Comparison of ENCODE assay signal across 17 cellular contexts in genomic region chr22:28044546-28045173, GRCh38.
DNase-seq lines count a peak whose midpoint lies in the region; FAIRE-seq and TF ChIP-seq lines count a peak whose summit lies in the region.
"Had no signal": no experiment of that assay in that cellular context is flagged by ENCODE, and none has a peak within 500 bp of the region (broad histone marks: within the 10 kb centered on the region; RNA-seq: fewer than 3 reads in every experiment).

No MANE protein-coding gene starts in this region.

- H3K4ac ChIP-seq in mesenchymal stem cell (ENCODE audit: low read depth in 1 of 2, low read length in 2 of 2) = no peak overlapping the region

- H3K4me2 ChIP-seq in mesenchymal stem cell (ENCODE audit: low read length, poor library complexity, severe bottlenecking) = no peak overlapping the region

- TF ChIP-seq POLR2A in GM12892 (IDR thresholded peaks at IDR 0.05; ENCODE audit: low read depth, low read length) = no peak

- H2BK120ac ChIP-seq in mesenchymal stem cell (ENCODE audit: low read depth, low read length) = no peak overlapping the region

- no peaks in the 10 kb centered on the region for H3K9me3 ChIP-seq in mesenchymal stem cell (ENCODE audit: control insufficient read depth, low read length)

- no peaks in the 10 kb centered on the region for H3K27me3 Mint-ChIP-seq in endothelial cell (ENCODE audit: unreplicated experiment)

- no peaks in the 10 kb centered on the region for H3K27me3 ChIP-seq in mesenchymal stem cell (ENCODE audit: control insufficient read depth in 1 of 2, insufficient read depth in 1 of 2, low read length in 2 of 2)

- no peak overlapping the region for H2BK12ac ChIP-seq in mesenchymal stem cell (ENCODE audit: low read length in 2 of 2)

- H3K4me3 Mint-ChIP-seq in endothelial cell (ENCODE audit: unreplicated experiment) = no peak overlapping the region
- H3K4me3 Mint-ChIP-seq: CD14-positive monocyte; CD8-positive, alpha-beta T cell; H9; IgD-negative memory B cell had no signal

- WGBS in mesenchymal stem cell = 100% methylated on average over 4 of the region's 7 CpGs

- no peak overlapping the region for H2AFZ ChIP-seq in mesenchymal stem cell (ENCODE audit: low read depth, low read length)

- peaks cover 7 to 16% of the 10 kb centered on the region in 2 experiments for H3K36me3 ChIP-seq in mesenchymal stem cell (ENCODE audit: control insufficient read depth in 1 of 2, insufficient read depth in 2 of 2, low read depth in 1 of 2, low read length in 2 of 2)

- H3K4me3 ChIP-seq in mesenchymal stem cell (ENCODE audit: insufficient read depth in 1 of 2, low read depth in 1 of 2, low read length in 2 of 2) = no peak overlapping the region

- peaks cover 13% of the 10 kb centered on the region for H3K79me1 ChIP-seq in mesenchymal stem cell (replicated peaks; ENCODE audit: low read length, poor library complexity, severe bottlenecking)

- no peaks in the 10 kb centered on the region for H3K9me3 Mint-ChIP-seq in endothelial cell (ENCODE audit: unreplicated experiment)
- H3K9me3 Mint-ChIP-seq: CD8-positive, alpha-beta T cell; H9 had no signal

- H3K27ac Mint-ChIP-seq in endothelial cell (ENCODE audit: unreplicated experiment) = peak overlapping the region; percentile 8
- H3K27ac Mint-ChIP-seq: CD14-positive monocyte; CD8-positive, alpha-beta T cell; IgD-negative memory B cell had no signal

- H3K36me3 Mint-ChIP-seq in endothelial cell (ENCODE audit: low read depth, unreplicated experiment) = peaks cover 7% of the 10 kb centered on the region
- H3K36me3 Mint-ChIP-seq: CD14-positive monocyte; CD8-positive, alpha-beta T cell; IgD-negative memory B cell had no signal

- no peak overlapping the region for H2BK5ac ChIP-seq in mesenchymal stem cell (ENCODE audit: low read depth, low read length, poor library complexity, severe bottlenecking)

- H4K8ac ChIP-seq in mesenchymal stem cell (ENCODE audit: low read length) = no peak overlapping the region

- H3K4me1 Mint-ChIP-seq in endothelial cell (ENCODE audit: unreplicated experiment) = peaks cover 37% of the 10 kb centered on the region
- H3K4me1 Mint-ChIP-seq: CD14-positive monocyte, H9 had no signal

- no peak overlapping the region for H3K18ac ChIP-seq in mesenchymal stem cell (ENCODE audit: low read depth in 1 of 2, low read length in 2 of 2)

- peak; percentile 42 for FAIRE-seq in GM12892 (lab: Jason Lieb, UNC)
- FAIRE-seq: D721Med had no signal

- H3K4me1 ChIP-seq in mesenchymal stem cell (ENCODE audit: control insufficient read depth, insufficient read depth, low read depth, low read length) = peaks cover 2% of the 10 kb centered on the region

- H3K14ac ChIP-seq in mesenchymal stem cell (ENCODE audit: low read length in 2 of 2) = no peak overlapping the region

- H3K9ac ChIP-seq in mesenchymal stem cell (ENCODE audit: low read length) = no peak overlapping the region

- DNase-seq in NCI-H146 (lab: John Stamatoyannopoulos, UW) (peak; percentile 22), NCI-H146 treated with DMSO at 0.1 percent for 48 hours (lab: John Stamatoyannopoulos, UW; ENCODE audit: unreplicated experiment) (no peak), GM12892 (ENCODE audit: insufficient read length) (no peak), endothelial cell (ENCODE audit: low spot score) (no peak), mesenchymal stem cell (no peak), pons (ENCODE audit: low spot score) (no peak)
- no peak for DNase-seq in stimulated activated CD4-positive, alpha-beta T cell treated with anti-CD3 and anti-CD28 coated beads, Interleukin-4, amount 100 ng/mL, for 4 hours
- DNase-seq: CD8-positive, alpha-beta T cell; COR-L47; DMS153; GF-D8; GOT3; H9 had no signal

- no peak overlapping the region for H2BK15ac ChIP-seq in mesenchymal stem cell (ENCODE audit: low read depth, poor library complexity, severe bottlenecking)

- TF ChIP-seq CTCF in endothelial cell (IDR thresholded peaks at IDR 0.05; ENCODE audit: unreplicated experiment) = no peak

- no peak overlapping the region for H2AK5ac ChIP-seq in mesenchymal stem cell (ENCODE audit: low read length, severe bottlenecking)

- H3K23ac ChIP-seq in mesenchymal stem cell (ENCODE audit: low read length in 2 of 2) = no peak overlapping the region

- H3K27ac ChIP-seq in mesenchymal stem cell (ENCODE audit: low read length, poor library complexity, severe bottlenecking) = no peak overlapping the region
- H3K27ac ChIP-seq: 22Rv1 had no signal

- H4K91ac ChIP-seq in mesenchymal stem cell (ENCODE audit: low read length) = no peak overlapping the region
